In the genomic region with DNA sequence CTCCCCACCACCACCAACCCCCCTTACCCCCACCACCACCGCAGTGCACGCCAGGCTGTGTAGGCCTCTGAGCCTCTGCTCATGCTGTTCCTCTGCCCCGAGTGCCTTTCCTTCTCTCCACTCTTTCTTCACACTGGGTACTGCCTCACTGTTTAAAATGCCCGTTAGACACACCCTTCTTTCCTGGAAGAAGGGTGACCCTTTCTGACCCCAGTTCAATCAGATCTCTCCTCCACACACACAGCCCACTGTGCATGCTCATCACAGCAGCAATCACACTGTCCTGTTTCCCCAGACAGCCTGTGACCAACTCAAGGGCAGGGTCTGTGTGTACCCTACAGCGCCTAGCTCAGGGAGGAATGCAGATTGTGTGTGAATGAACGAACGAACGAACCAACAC, we compare ENCODE assay signal across 22 cellular contexts.
"Had no signal": no experiment of that assay in that cellular context is flagged by ENCODE, and none has a peak within 500 bp of the region (broad histone marks: within the 10 kb centered on the region; RNA-seq: fewer than 3 reads in every experiment).

No MANE protein-coding gene starts in this region.

- H3K27me3 Mint-ChIP-seq: activated naive CD8-positive, alpha-beta T cell; brain; natural killer cell treated with Interleukin-12 subunit alpha and Interleukin-12 subunit beta and Interleukin-15 and Interleukin-18, amount 100 ng/mL, for 72 hours had no signal

- H3K27ac Mint-ChIP-seq: activated naive CD8-positive, alpha-beta T cell; brain; natural killer cell treated with Interleukin-12 subunit alpha and Interleukin-12 subunit beta and Interleukin-15 and Interleukin-18, amount 100 ng/mL, for 72 hours had no signal

- ATAC-seq: activated CD4-positive, CD25-positive, alpha-beta regulatory T cell treated with anti-CD3 and anti-CD28 coated beads, Interleukin-2, amount 50 U/mL, for 24 hours; left cardiac atrium; left ventricle myocardium superior; mucosa of descending colon; right cardiac atrium; upper lobe of right lung had no signal

- H3K4me1 Mint-ChIP-seq: brain had no signal

- H3K4me3 Mint-ChIP-seq: activated naive CD8-positive, alpha-beta T cell; brain; natural killer cell treated with Interleukin-12 subunit alpha and Interleukin-12 subunit beta and Interleukin-15 and Interleukin-18, amount 100 ng/mL, for 72 hours had no signal

- H3K9me3 Mint-ChIP-seq: natural killer cell treated with Interleukin-12 subunit alpha and Interleukin-12 subunit beta and Interleukin-15 and Interleukin-18, amount 100 ng/mL, for 72 hours had no signal

- DNase-seq: activated CD4-positive, alpha-beta T cell treated with anti-CD3 and anti-CD28 coated beads for 48 hours; activated CD4-positive, alpha-beta T cell treated with anti-CD3 and anti-CD28 coated beads, Interleukin-2, amount 50 U/mL, for 48 hours; activated CD8-positive, alpha-beta memory T cell treated with anti-CD3 and anti-CD28 coated beads for 24 hours; activated T-cell treated with anti-CD3 and anti-CD28 coated beads, Interleukin-2, amount 50 U/mL, for 1 hour; central memory CD4-positive, alpha-beta T cell; dermis blood vessel endothelial cell; effector CD4-positive, alpha-beta T cell; glutamatergic neuron; left cardiac atrium; left ventricle myocardium superior; mucosa of descending colon; posterior cingulate gyrus; right cardiac atrium; spleen; stimulated activated naive CD4-positive, alpha-beta T cell; tibial artery; upper lobe of right lung; WERI-Rb-1 had no signal
